Comparison of ENCODE assay signal across 8 cellular contexts in the genomic region with DNA sequence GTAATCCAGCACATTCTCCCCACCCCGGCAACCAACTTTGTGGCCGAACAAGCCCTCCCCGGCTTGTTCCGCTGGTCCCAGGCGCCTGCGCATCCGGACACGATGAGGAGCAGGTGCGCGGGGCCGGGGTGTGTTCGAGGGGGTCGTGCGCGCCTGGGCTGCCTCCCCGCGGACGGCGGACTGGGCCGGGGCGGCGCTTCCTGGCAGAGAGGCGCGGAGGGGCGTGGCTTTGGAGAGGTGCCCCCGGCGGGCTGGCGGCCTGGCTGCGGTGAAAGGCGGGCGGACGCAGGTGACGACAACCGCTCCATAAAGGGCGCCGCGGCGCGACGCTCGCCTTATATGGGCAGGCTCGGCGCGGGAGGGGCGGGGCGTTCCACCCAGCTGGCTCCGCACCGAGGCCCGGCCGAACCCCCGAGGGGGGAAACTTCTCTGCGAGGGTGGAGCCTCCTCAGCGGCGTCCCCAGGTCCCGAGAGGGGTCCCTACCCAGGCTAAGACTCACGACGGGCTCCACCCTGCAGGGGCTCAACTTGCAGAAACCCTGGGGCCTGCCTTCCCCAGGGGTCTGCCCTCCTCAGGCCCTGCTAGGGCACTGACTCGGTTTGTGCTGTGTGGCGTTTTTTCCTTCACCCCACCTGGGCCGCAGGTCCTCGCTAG. TPM values are rescaled to one million over a fixed set of nuclear protein-coding genes. Genes with fewer than 3 reads are reported as not detected.
DNase-seq lines count a peak whose midpoint lies in the region; ATAC-seq and TF ChIP-seq lines count a peak whose summit lies in the region.

No MANE protein-coding gene starts in this region.

- H3K4me1 ChIP-seq in HUES6 (ENCODE audit: control insufficient read depth, insufficient read depth, low read length): peaks cover 33% of the 10 kb centered on the region
- H3K4me1 ChIP-seq in OCI-LY7 (ENCODE audit: insufficient read depth, low read length, poor library complexity, severe bottlenecking): peaks cover 46% of the 10 kb centered on the region
- H3K4me1 ChIP-seq in esophagus muscularis mucosa: peaks cover 59 to 79% (median 75%) of the 10 kb centered on the region in 4 donors
- peaks cover 10 to 12% of the 10 kb centered on the region in 2 donors for H3K4me1 ChIP-seq in muscle layer of duodenum (ENCODE audit: control insufficient read depth in 1 of 2, insufficient read depth in 2 of 2, low read length in 2 of 2)

- 0% methylated on average over 4 of the region's 61 CpGs for WGBS in esophagus muscularis mucosa

- H3K4me3 ChIP-seq in BJ (ENCODE audit: low read depth, low read length): peak overlapping the region; percentile 48
- H3K4me3 ChIP-seq in HUES6 (ENCODE audit: low read depth, low read length): peak overlapping the region; percentile 69
- peak overlapping the region; percentile 63 for H3K4me3 ChIP-seq in OCI-LY7 (ENCODE audit: low read depth, low read length, poor library complexity, severe bottlenecking)
- peak overlapping the region; percentile 46 to 73 (median 58) for H3K4me3 ChIP-seq in esophagus muscularis mucosa
- H3K4me3 ChIP-seq in muscle layer of duodenum (ENCODE audit: low read depth in 1 of 2, low read length in 2 of 2): peak overlapping the region; percentile 66 to 69

- no TSS peak for BruUV-seq in OCI-LY7 (replicated peaks; lab: Mats Ljungman, UMichigan)

- TF ChIP-seq EP300 in esophagus muscularis mucosa (IDR thresholded peaks at IDR 0.05): peak; percentile 54

- no peaks in the 10 kb centered on the region for H3K9me2 ChIP-seq in OCI-LY7 (ENCODE audit: insufficient read depth, low read length)

- DNase-seq in BJ (ENCODE audit: low read depth) (no peak), OCI-LY7 (ENCODE audit: low spot score) (peak; percentile 96), esophagus muscularis mucosa (ENCODE audit: extremely low spot score) (peak; percentile 97)
- DNase-seq in activated T-cell treated with anti-CD3 and anti-CD28 coated beads, Interleukin-2, amount 50 U/mL, for 48 hours: peak; percentile 96 to 97
- DNase-seq in stimulated activated CD8-positive, alpha-beta memory T cell treated with anti-CD3 and anti-CD28 coated beads, Interleukin-7, amount 100 ng/mL, for 1 hour (ENCODE audit: low read depth in 2 of 2): peak; percentile 94 to 95

- H2AFZ ChIP-seq in OCI-LY7 (ENCODE audit: low read length): peak overlapping the region; percentile 91

- H3K9me3 ChIP-seq in HUES6 (ENCODE audit: control insufficient read depth, insufficient read depth, low read depth, low read length) (no peaks in the 10 kb centered on the region), OCI-LY7 (ENCODE audit: low read length) (no peaks in the 10 kb centered on the region), esophagus muscularis mucosa (no peaks in the 10 kb centered on the region), muscle layer of duodenum (ENCODE audit: control insufficient read depth in 1 of 2, low read length in 2 of 2) (no peaks in the 10 kb centered on the region)

- H3K27me3 ChIP-seq in BJ (ENCODE audit: control insufficient read depth, insufficient read depth, low read length) (no peaks in the 10 kb centered on the region), HUES6 (ENCODE audit: control insufficient read depth, insufficient read depth, low read length) (no peaks in the 10 kb centered on the region), esophagus muscularis mucosa (no peaks in the 10 kb centered on the region), muscle layer of duodenum (ENCODE audit: low read depth, low read length) (no peaks in the 10 kb centered on the region)

- CTCF ChIA-PET in BJ (lab: Yijun Ruan, JAX): interaction anchor here (1.3 to 3.4 kb wide), 3 partner anchors 12 to 16 kb away, joined by 3 to 10 read pairs (median 6); no protein-coding TSS in a partner anchor
- CTCF ChIA-PET in OCI-LY7 (lab: Charles Lee; ENCODE audit: unreplicated experiment): interaction anchor here (0.9 kb wide), 2 partner anchors 15 to 90 kb away, joined by 3 read pairs; no protein-coding TSS in a partner anchor

- H3K27ac ChIP-seq in HUES6 (ENCODE audit: low read depth, low read length) (peak overlapping the region; percentile 97), OCI-LY7 (ENCODE audit: low read depth, low read length, poor library complexity, severe bottlenecking) (peak overlapping the region; percentile 68), esophagus muscularis mucosa (replicated peaks in 1 of 4) (peak overlapping the region; percentile 84 to 97 (median 92)), muscle layer of duodenum (ENCODE audit: low read length) (peak overlapping the region; percentile 92)

- ATAC-seq in GM19372 (IDR thresholded peaks at IDR 0.05; ENCODE audit: low read depth, unreplicated experiment): peak; percentile 67

- peak overlapping the region; percentile 83 for H3K4me2 ChIP-seq in OCI-LY7 (ENCODE audit: low read length)

- TF ChIP-seq CTCF in BJ (IDR thresholded peaks at IDR 0.05; ENCODE audit: insufficient read depth, low read depth, low read length) (no peak), OCI-LY7 (conservative IDR thresholded peaks at IDR 0.05; ENCODE audit: low read length) (peak; percentile 44), esophagus muscularis mucosa (IDR thresholded peaks at IDR 0.05) (peak in 2 of 3 experiments; percentile 12 to 21)

- no peaks in the 10 kb centered on the region for H4K20me1 ChIP-seq in OCI-LY7 (ENCODE audit: insufficient read depth, low read length)

- H3K79me2 ChIP-seq in OCI-LY7 (ENCODE audit: insufficient read depth, low read depth, low read length): no peaks in the 10 kb centered on the region

- peak; percentile 83 for TF ChIP-seq POLR2A in esophagus muscularis mucosa (IDR thresholded peaks at IDR 0.05; ENCODE audit: low read depth)

- no peaks in the 10 kb centered on the region for H3K36me3 ChIP-seq in BJ (ENCODE audit: control insufficient read depth, insufficient read depth, low read length)
- no peaks in the 10 kb centered on the region for H3K36me3 ChIP-seq in HUES6 (ENCODE audit: control insufficient read depth, insufficient read depth, low read length)
- H3K36me3 ChIP-seq in OCI-LY7 (ENCODE audit: insufficient read depth, low read length): no peaks in the 10 kb centered on the region
- no peaks in the 10 kb centered on the region for H3K36me3 ChIP-seq in esophagus muscularis mucosa
- no peaks in the 10 kb centered on the region for H3K36me3 ChIP-seq in muscle layer of duodenum (ENCODE audit: control insufficient read depth in 1 of 2, insufficient read depth in 2 of 2, low read length in 2 of 2)

- POLR2A ChIA-PET in BJ (lab: Charles Lee) (no interaction called here), OCI-LY7 (lab: Charles Lee) (interaction anchor here (0.6 to 1.4 kb wide), 4 partner anchors 38 to 67 kb away, joined by 3 to 5 read pairs (median 4); partner anchors contain the start of gene MYH9)

- H3K9ac ChIP-seq in HUES6 (ENCODE audit: low read length): peak overlapping the region; percentile 89

- intact Hi-C loops in OCI-LY7 (cut with micrococcal nuclease; ENCODE audit: unreplicated experiment): loop anchor here (1.0 to 2.0 kb wide), 3 partner anchors 50 to 124 kb away; no protein-coding TSS in a partner anchor
- intact Hi-C loops in esophagus muscularis mucosa (cut with DNase I): no loop called here

RNA-seq across cellular contexts. Expression of gene TXN2, which starts 26.4 kb away (rescaled TPM):
- polyA plus RNA-seq in BJ (2011; rRNA removed): 139 and 192 TPM in 2 replicates
- 37.2 and 72.0 TPM in 2 replicates for polyA minus RNA-seq in BJ (2011; rRNA and poly(A)+ RNA removed)
- 32.0 and 33.4 TPM in 2 replicates for total RNA-seq in OCI-LY7 (2014; rRNA removed; shearing (Covaris generic))
- total RNA-seq in OCI-LY7 (2022) (94.2 and 106 TPM in 2 replicates), esophagus muscularis mucosa (10 to 100 TPM; 34.9 to 56.5 (median 47.2) TPM)

RNA-seq across cellular contexts. Expression of gene FOXRED2, which starts 51.8 kb away (rescaled TPM):
- 1.6 and 3.2 TPM in 2 replicates for polyA plus RNA-seq in BJ (2011; rRNA removed)
- polyA minus RNA-seq in BJ (2011; rRNA and poly(A)+ RNA removed): 2.7 and 3.0 TPM in 2 replicates
- total RNA-seq in OCI-LY7 (2014; rRNA removed; shearing (Covaris generic)): 16.2 and 22.6 TPM in 2 replicates
- 40.6 and 48.3 TPM in 2 replicates for total RNA-seq in OCI-LY7 (2022)
- total RNA-seq in esophagus muscularis mucosa: 10 to 100 TPM in 1 of 4 donors, 1 to 10 TPM in 3; 4.6 to 12.5 (median 5.4) TPM
